Comparison of ENCODE assay signal across 24 cellular contexts in the genomic region with DNA sequence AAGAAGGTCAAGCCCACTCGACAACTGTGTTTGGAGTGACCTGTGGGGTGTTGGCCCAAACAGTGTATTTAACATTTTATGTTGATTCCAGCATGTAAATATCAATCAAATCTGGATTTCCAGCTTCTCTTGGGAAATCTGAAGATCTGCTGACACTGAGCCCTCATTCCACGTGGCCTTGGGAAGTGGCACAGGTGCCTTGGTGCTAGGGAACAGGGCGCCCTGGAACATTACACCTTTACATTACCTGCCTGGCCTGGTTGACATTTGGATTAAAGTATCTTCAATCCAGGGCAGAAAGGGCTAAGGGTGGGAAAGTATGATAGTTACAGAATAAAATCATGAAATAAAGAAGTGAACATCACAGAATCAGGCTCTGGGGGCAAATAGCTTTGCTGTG.
"Had no signal": no experiment of that assay in that cellular context is flagged by ENCODE, and none has a peak within 500 bp of the region (broad histone marks: within the 10 kb centered on the region; RNA-seq: fewer than 3 reads in every experiment).

No MANE protein-coding gene starts in this region.

- H3K4me1 Mint-ChIP-seq: activated B cell treated with CpG ODN at 0.5 μM for 24 hours; activated T-helper 17 cell treated with anti-CD3 and anti-CD28 coated beads, Interleukin-2, amount 50 U/mL, for 72 hours had no signal

- H3K9me3 Mint-ChIP-seq: activated B cell treated with CpG ODN at 0.5 μM for 24 hours; activated T-cell treated with anti-CD3 and anti-CD28 coated beads, Interleukin-2, amount 50 U/mL, for 24 hours; activated T-helper 17 cell treated with anti-CD3 and anti-CD28 coated beads, Interleukin-2, amount 50 U/mL, for 72 hours; endodermal cell; nephron progenitor cell; T-helper 1 cell treated with Interleukin-12 subunit alpha and Interleukin-12 subunit beta and Interleukin-4 antibody, amounts not matched to agents 30 μg/mL and 1 μg/mL, for 36 hours had no signal

- H3K27me3 Mint-ChIP-seq: activated B cell treated with CpG ODN at 0.5 μM for 24 hours; activated naive CD8-positive, alpha-beta T cell; activated T-cell treated with anti-CD3 and anti-CD28 coated beads, Interleukin-2, amount 50 U/mL, for 24 hours had no signal

- H3K4me3 ChIP-seq: adrenal gland, left lung, spleen, tibial artery had no signal

- DNase-seq: activated B cell treated with CpG ODN at 0.5 μM for 24 hours; activated CD4-positive, alpha-beta T cell treated with anti-CD3 and anti-CD28 coated beads for 36 hours; activated CD4-positive, alpha-beta T cell treated with anti-CD3 and anti-CD28 coated beads, Interleukin-2, amount 50 U/mL, for 4 hours; activated CD8-positive, alpha-beta memory T cell treated with anti-CD3 and anti-CD28 coated beads for 24 hours; activated CD8-positive, alpha-beta memory T cell treated with anti-CD3 and anti-CD28 coated beads, Interleukin-2, amount 50 U/mL, for 4 hours; activated T-cell treated with anti-CD3 and anti-CD28 coated beads, Interleukin-2, amount 50 U/mL, for 24 hours; adrenal gland; cortex of kidney; endodermal cell; left lung; mammary epithelial cell; midbrain; nephron progenitor cell; retina; spleen; stimulated activated CD4-positive, alpha-beta T cell treated with anti-CD3 and anti-CD28 coated beads, Interleukin-4, amount 100 ng/mL, for 24 hours; stimulated activated naive CD4-positive, alpha-beta T cell treated with Interleukin-2 at 50 U/mL for 16 hours; substantia nigra; T1000; tibial artery had no signal

- H3K36me3 ChIP-seq: tibial artery had no signal

- H3K9me3 ChIP-seq: adrenal gland, left lung, spleen, tibial artery had no signal

- H3K27me3 ChIP-seq: adrenal gland, left lung, spleen, tibial artery had no signal

- H3K4me1 ChIP-seq: spleen had no signal

- H3K36me3 Mint-ChIP-seq: activated naive CD8-positive, alpha-beta T cell had no signal

- H3K4me3 Mint-ChIP-seq: activated B cell treated with CpG ODN at 0.5 μM for 24 hours; activated CD4-positive, alpha-beta T cell treated with anti-CD3 and anti-CD28 coated beads for 36 hours; activated naive CD8-positive, alpha-beta T cell; activated T-cell treated with anti-CD3 and anti-CD28 coated beads, Interleukin-2, amount 50 U/mL, for 24 hours; activated T-helper 17 cell treated with anti-CD3 and anti-CD28 coated beads, Interleukin-2, amount 50 U/mL, for 72 hours; endodermal cell; nephron progenitor cell; T-helper 1 cell treated with Interleukin-12 subunit alpha and Interleukin-12 subunit beta and Interleukin-4 antibody, amounts not matched to agents 30 μg/mL and 1 μg/mL, for 36 hours had no signal

- H3K27ac ChIP-seq: epithelial cell of prostate, left lung, spleen, tibial artery had no signal

- ATAC-seq: activated CD4-positive, alpha-beta T cell treated with anti-CD3 and anti-CD28 coated beads for 36 hours; activated T-helper 17 cell treated with anti-CD3 and anti-CD28 coated beads, Interleukin-2, amount 50 U/mL, for 72 hours had no signal

- H3K27ac Mint-ChIP-seq: activated B cell treated with CpG ODN at 0.5 μM for 24 hours; activated CD4-positive, alpha-beta T cell treated with anti-CD3 and anti-CD28 coated beads for 36 hours; activated naive CD8-positive, alpha-beta T cell; activated T-cell treated with anti-CD3 and anti-CD28 coated beads, Interleukin-2, amount 50 U/mL, for 24 hours; activated T-helper 17 cell treated with anti-CD3 and anti-CD28 coated beads, Interleukin-2, amount 50 U/mL, for 72 hours; nephron progenitor cell; T-helper 1 cell treated with Interleukin-12 subunit alpha and Interleukin-12 subunit beta and Interleukin-4 antibody, amounts not matched to agents 30 μg/mL and 1 μg/mL, for 36 hours had no signal
